Comparison of ENCODE assay signal across 1 cellular context in the genomic region with DNA sequence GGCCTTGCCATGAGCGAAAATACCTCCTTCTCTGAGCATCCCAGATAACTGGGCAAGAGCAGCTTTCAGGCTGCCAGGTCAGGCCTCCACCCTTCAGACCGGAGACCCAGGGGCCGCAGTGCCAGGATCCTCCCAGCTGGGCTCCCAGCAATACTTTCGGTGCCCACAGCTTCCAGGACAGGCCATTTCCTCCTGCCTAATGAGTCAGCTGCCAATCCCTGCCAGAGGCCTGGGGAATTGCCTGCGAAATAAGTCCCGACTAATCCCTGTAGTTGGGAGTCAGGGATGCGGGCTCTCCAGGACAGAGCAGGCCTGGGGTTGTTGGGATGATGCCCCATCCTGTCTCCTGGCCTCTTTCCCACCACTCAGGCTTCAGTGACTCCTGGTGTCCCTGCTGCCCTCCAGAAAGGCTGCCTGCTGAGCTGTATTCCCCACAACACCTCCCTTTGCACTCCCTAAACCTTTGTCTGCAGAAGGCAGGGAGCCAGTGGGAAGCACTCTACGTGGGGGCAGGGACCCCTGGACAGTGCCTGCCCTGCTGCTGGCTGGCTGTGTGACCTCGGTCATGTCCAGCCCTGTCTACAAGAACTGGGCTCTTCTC.
TF ChIP-seq lines count a peak whose summit lies in the region.

No MANE protein-coding gene starts in this region.

TF ChIP-seq in H1, 55 proteins besides CTCF, POLR2A, EP300 and RAD21:
- TF ChIP-seq SUZ12 (IDR thresholded peaks at IDR 0.05; ENCODE audit: low read length) (no peak), CREB1 (IDR thresholded peaks at IDR 0.05) (no peak), SP4 (IDR thresholded peaks at IDR 0.05; ENCODE audit: low read length) (no peak), HDAC6 (IDR thresholded peaks at IDR 0.05; ENCODE audit: low read depth, low read length) (no peak), RNF2 (IDR thresholded peaks at IDR 0.05; ENCODE audit: borderline replicate concordance, low read depth, low read length, missing control alignments, poor library complexity, severe bottlenecking) (no peak)
TF ChIP-seq in H1: peak in this region for 0.
